Comparison of ENCODE assay signal across 18 cellular contexts in the genomic region with DNA sequence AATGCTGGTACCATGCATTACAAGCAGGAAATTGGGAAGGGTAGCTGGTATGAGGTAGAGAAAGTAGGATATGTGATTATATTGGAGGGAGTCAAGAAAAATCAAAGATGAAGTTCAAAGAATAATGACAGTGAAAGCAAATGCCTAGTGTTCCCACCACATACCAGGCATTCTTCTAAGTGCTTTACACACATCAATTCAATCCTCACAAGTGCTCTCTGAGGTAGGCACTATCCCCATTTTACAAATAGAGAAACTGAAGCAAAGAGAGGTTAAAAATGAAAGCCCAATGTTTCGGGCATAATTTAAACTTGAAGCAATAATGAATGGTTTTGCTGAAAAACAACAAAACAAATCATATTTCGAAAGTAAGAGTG. TPM values are rescaled to one million over a fixed set of nuclear protein-coding genes. Genes with fewer than 3 reads are reported as not detected.
"Had no signal": no experiment of that assay in that cellular context is flagged by ENCODE, and none has a peak within 500 bp of the region (broad histone marks: within the 10 kb centered on the region; RNA-seq: fewer than 3 reads in every experiment).

No MANE protein-coding gene starts in this region.

- H3K36me3 Mint-ChIP-seq: immature natural killer cell; mesothelial cell of epicardium; natural killer cell; stimulated activated naive B cell treated with anti-CD40 and anti-IgM and Interleukin-4, amounts not matched to agents 10 μg/mL and 1 μg/mL and 100 μg/mL, for 72 hours had no signal

- H3K4me3 Mint-ChIP-seq: immature natural killer cell; mesothelial cell of epicardium; natural killer cell; neural crest cell; stimulated activated naive B cell treated with anti-CD40 and anti-IgM and Interleukin-4, amounts not matched to agents 10 μg/mL and 1 μg/mL and 100 μg/mL, for 72 hours; stimulated activated naive CD8-positive, alpha-beta T cell treated with anti-CD3 and anti-CD28 coated beads, Interleukin-15, amount 100 ng/mL, for 72 hours had no signal

- DNase-seq: effector memory CD4-positive, alpha-beta T cell; gastrocnemius medialis; immature natural killer cell; natural killer cell; posterior cingulate gyrus; stimulated activated CD4-positive, alpha-beta T cell treated with anti-CD3 and anti-CD28 coated beads, Interleukin-2, amount 100 ng/mL, for 24 hours; stimulated activated CD4-positive, alpha-beta T cell treated with anti-CD3 and anti-CD28 coated beads, Interleukin-4, amount 100 ng/mL, for 4 hours; stimulated activated naive B cell treated with anti-CD40 and anti-IgM and Interleukin-4, amounts not matched to agents 10 μg/mL and 1 μg/mL and 100 μg/mL, for 72 hours; stimulated activated naive CD8-positive, alpha-beta T cell treated with anti-CD3 and anti-CD28 coated beads, Interleukin-15, amount 100 ng/mL, for 72 hours; transverse colon had no signal

- H3K9me3 ChIP-seq: esophagus muscularis mucosa, gastrocnemius medialis, thoracic aorta, transverse colon had no signal

- ATAC-seq: gastrocnemius medialis; natural killer cell; sciatic nerve; stimulated activated naive B cell treated with anti-CD40 and anti-IgM and Interleukin-4, amounts not matched to agents 10 μg/mL and 1 μg/mL and 100 μg/mL, for 72 hours; stimulated activated naive CD8-positive, alpha-beta T cell treated with anti-CD3 and anti-CD28 coated beads, Interleukin-15, amount 100 ng/mL, for 72 hours had no signal

- H3K27ac Mint-ChIP-seq: immature natural killer cell; natural killer cell; stimulated activated naive B cell treated with anti-CD40 and anti-IgM and Interleukin-4, amounts not matched to agents 10 μg/mL and 1 μg/mL and 100 μg/mL, for 72 hours; stimulated activated naive CD8-positive, alpha-beta T cell treated with anti-CD3 and anti-CD28 coated beads, Interleukin-15, amount 100 ng/mL, for 72 hours had no signal

- H3K4me1 ChIP-seq: gastrocnemius medialis, transverse colon had no signal

- H3K4me1 Mint-ChIP-seq: neural crest cell had no signal

- H3K27ac ChIP-seq: esophagus muscularis mucosa, gastrocnemius medialis, skin epidermis, thoracic aorta, transverse colon had no signal

- FAIRE-seq: endometrium had no signal

- H3K36me3 ChIP-seq: esophagus muscularis mucosa, gastrocnemius medialis, thoracic aorta, transverse colon had no signal

- H3K4me3 ChIP-seq: esophagus muscularis mucosa, gastrocnemius medialis, skin epidermis, thoracic aorta, transverse colon had no signal

- H3K9me3 Mint-ChIP-seq: immature natural killer cell; mesothelial cell of epicardium; natural killer cell; neural crest cell; stimulated activated naive B cell treated with anti-CD40 and anti-IgM and Interleukin-4, amounts not matched to agents 10 μg/mL and 1 μg/mL and 100 μg/mL, for 72 hours; stimulated activated naive CD8-positive, alpha-beta T cell treated with anti-CD3 and anti-CD28 coated beads, Interleukin-15, amount 100 ng/mL, for 72 hours had no signal

- H3K27me3 ChIP-seq: esophagus muscularis mucosa, gastrocnemius medialis, transverse colon had no signal

RNA-seq across cellular contexts. Expression of gene MCOLN3, which starts 40.1 kb away (rescaled TPM):
- total RNA-seq: natural killer cell, osteocyte had no signal
- polyA plus RNA-seq: immature natural killer cell had no signal
